In genomic region chr16:89244754-89245153, GRCh38 we compare ENCODE assay signal across 27 cellular contexts. TPM values are rescaled to one million over a fixed set of nuclear protein-coding genes. Genes with fewer than 3 reads are reported as not detected.
"Had no signal": no experiment of that assay in that cellular context is flagged by ENCODE, and none has a peak within 500 bp of the region (broad histone marks: within the 10 kb centered on the region; RNA-seq: fewer than 3 reads in every experiment).

No MANE protein-coding gene starts in this region.

- H2AFZ ChIP-seq: neural progenitor cell had no signal

- H3K4me3 Mint-ChIP-seq: activated CD4-positive, alpha-beta memory T cell treated with anti-CD3 and anti-CD28 coated beads, Interleukin-2, amount 10 ng/mL, durations not matched to agents 7 days and 5 days; activated CD4-positive, alpha-beta T cell treated with anti-CD3 and anti-CD28 coated beads, Interleukin-2, amount 10 ng/mL, durations not matched to agents 7 days and 5 days; activated naive CD4-positive, alpha-beta T cell treated with anti-CD3 and anti-CD28 coated beads, Interleukin-2, amount 50 U/mL, for 24 hours; activated T-cell treated with anti-CD3 and anti-CD28 coated beads, Interleukin-2, amount 50 U/mL, for 24 hours; dendritic cell treated with granulocyte-macrophage colony-stimulating factor and Interleukin-4, amounts not matched to agents 40 ng/mL and 50 ng/mL, for 4 days; endodermal cell; neural progenitor cell; stimulated activated naive CD8-positive, alpha-beta T cell treated with anti-CD3 and anti-CD28 coated beads, Interleukin-15, Interleukin-2, amounts not matched to agents 100 ng/mL and 50 ng/mL, for 24 hours; T-helper 1 cell treated with Interleukin-12 subunit alpha and Interleukin-12 subunit beta and Interleukin-4 antibody, amounts not matched to agents 30 μg/mL and 1 μg/mL, for 36 hours had no signal

- ATAC-seq: foreskin keratinocyte, heart left ventricle had no signal

- H3K36me3 Mint-ChIP-seq: activated naive CD4-positive, alpha-beta T cell treated with anti-CD3 and anti-CD28 coated beads, Interleukin-2, amount 50 U/mL, for 24 hours had no signal

- H3K9me3 ChIP-seq: breast epithelium, esophagus muscularis mucosa, right atrium auricular region, SK-N-SH, thoracic aorta had no signal

- H3K27me3 Mint-ChIP-seq: activated CD4-positive, alpha-beta memory T cell treated with anti-CD3 and anti-CD28 coated beads, Interleukin-2, amount 10 ng/mL, durations not matched to agents 7 days and 5 days; activated CD4-positive, alpha-beta T cell treated with anti-CD3 and anti-CD28 coated beads, Interleukin-2, amount 10 ng/mL, durations not matched to agents 7 days and 5 days; activated naive CD4-positive, alpha-beta T cell treated with anti-CD3 and anti-CD28 coated beads, Interleukin-2, amount 50 U/mL, for 24 hours; activated T-cell treated with anti-CD3 and anti-CD28 coated beads, Interleukin-2, amount 50 U/mL, for 24 hours; stimulated activated naive CD8-positive, alpha-beta T cell treated with anti-CD3 and anti-CD28 coated beads, Interleukin-15, Interleukin-2, amounts not matched to agents 100 ng/mL and 50 ng/mL, for 24 hours had no signal

- H3K27ac ChIP-seq: breast epithelium, esophagus muscularis mucosa, foreskin keratinocyte, heart left ventricle, neural progenitor cell, right atrium auricular region, thoracic aorta had no signal

- H3K4me2 ChIP-seq: neural progenitor cell, SK-N-SH had no signal

- H3K27me3 ChIP-seq: breast epithelium, esophagus muscularis mucosa, right atrium auricular region had no signal

- H3K27ac Mint-ChIP-seq: activated CD4-positive, alpha-beta memory T cell treated with anti-CD3 and anti-CD28 coated beads, Interleukin-2, amount 10 ng/mL, durations not matched to agents 7 days and 5 days; activated naive CD4-positive, alpha-beta T cell treated with anti-CD3 and anti-CD28 coated beads, Interleukin-2, amount 50 U/mL, for 24 hours; dendritic cell treated with granulocyte-macrophage colony-stimulating factor and Interleukin-4, amounts not matched to agents 40 ng/mL and 50 ng/mL, for 4 days; endodermal cell; stimulated activated naive CD8-positive, alpha-beta T cell treated with anti-CD3 and anti-CD28 coated beads, Interleukin-15, Interleukin-2, amounts not matched to agents 100 ng/mL and 50 ng/mL, for 24 hours; T-helper 1 cell treated with Interleukin-12 subunit alpha and Interleukin-12 subunit beta and Interleukin-4 antibody, amounts not matched to agents 30 μg/mL and 1 μg/mL, for 36 hours had no signal

- H3K4me1 Mint-ChIP-seq: endodermal cell had no signal

- H3K9me3 Mint-ChIP-seq: activated CD4-positive, alpha-beta memory T cell treated with anti-CD3 and anti-CD28 coated beads, Interleukin-2, amount 10 ng/mL, durations not matched to agents 7 days and 5 days; activated naive CD4-positive, alpha-beta T cell treated with anti-CD3 and anti-CD28 coated beads, Interleukin-2, amount 50 U/mL, for 24 hours; activated T-cell treated with anti-CD3 and anti-CD28 coated beads, Interleukin-2, amount 50 U/mL, for 24 hours; neural progenitor cell had no signal

- DNase-seq: activated CD4-positive, alpha-beta memory T cell treated with anti-CD3 and anti-CD28 coated beads, Interleukin-2, amount 10 ng/mL, durations not matched to agents 7 days and 5 days; activated CD4-positive, alpha-beta T cell treated with anti-CD3 and anti-CD28 coated beads for 1 hour; activated CD4-positive, alpha-beta T cell treated with anti-CD3 and anti-CD28 coated beads, Interleukin-2, amount 10 ng/mL, durations not matched to agents 7 days and 5 days; activated CD8-positive, alpha-beta memory T cell treated with anti-CD3 and anti-CD28 coated beads, Interleukin-2, amount 50 U/mL, for 48 hours; activated T-cell treated with anti-CD3 and anti-CD28 coated beads, Interleukin-2, amount 50 U/mL, for 24 hours; central memory CD4-positive, alpha-beta T cell; endodermal cell; foreskin keratinocyte; heart left ventricle; hypothalamus; immature natural killer cell; SK-N-SH; stimulated activated CD4-positive, alpha-beta T cell treated with anti-CD3 and anti-CD28 coated beads, Interleukin-2, amount 100 ng/mL, for 48 hours; SW 1271; T1000 had no signal

- H3K4me1 ChIP-seq: breast epithelium, foreskin keratinocyte, neural progenitor cell had no signal

- H3K9ac ChIP-seq: neural progenitor cell, SK-N-SH had no signal

- H3K36me3 ChIP-seq: breast epithelium, esophagus muscularis mucosa, heart left ventricle, neural progenitor cell, right atrium auricular region, thoracic aorta had no signal

- H3K4me3 ChIP-seq: breast epithelium, esophagus muscularis mucosa, heart left ventricle, neural progenitor cell, right atrium auricular region, thoracic aorta had no signal

RNA-seq across cellular contexts. Expression of gene SLC22A31, which starts 44.4 kb away (rescaled TPM):
- total RNA-seq: breast epithelium, foreskin keratinocyte, heart left ventricle, lung microvascular endothelial cell, omental fat pad, subcutaneous adipose tissue had no signal
- polyA plus RNA-seq: immature natural killer cell had no signal
